ENCODE assay signal across 14 cellular contexts in genomic region chr16:81432899-81433560, GRCh38. TPM values are rescaled to one million over a fixed set of nuclear protein-coding genes. Genes with fewer than 3 reads are reported as not detected.
A peak's percentile ranks its signal among the peaks of the same experiment; 100 is the strongest.
DNase-seq lines count a peak whose midpoint lies in the region; ATAC-seq, FAIRE-seq and TF ChIP-seq lines count a peak whose summit lies in the region.
"Had no signal": no experiment of that assay in that cellular context is flagged by ENCODE, and none has a peak within 500 bp of the region (broad histone marks: within the 10 kb centered on the region; RNA-seq: fewer than 3 reads in every experiment).

No MANE protein-coding gene starts in this region.

- no peak for FAIRE-seq in kidney (lab: Jason Lieb, UNC)

- H3K4me3 ChIP-seq in BLaER1, result peak overlapping the region; percentile 22; the same call in 1 of the 2 replicates
- no peak overlapping the region for H3K4me3 ChIP-seq in GM23338
- H3K4me3 ChIP-seq in kidney (ENCODE audit: low read length in 2 of 2), result no peak overlapping the region

- H3K27me3 ChIP-seq in BLaER1, result no peaks in the 10 kb centered on the region
- H3K27me3 ChIP-seq in GM23338 (ENCODE audit: insufficient read depth), result no peaks in the 10 kb centered on the region

- H3K36me3 Mint-ChIP-seq in GM23338 (ENCODE audit: low read depth), result no peaks in the 10 kb centered on the region
- H3K36me3 Mint-ChIP-seq in activated T-cell treated with anti-CD3 and anti-CD28 coated beads, Interleukin-2, amount 50 U/mL, for 24 hours (ENCODE audit: low read depth), result no peaks in the 10 kb centered on the region
- H3K36me3 Mint-ChIP-seq: mesothelial cell of epicardium had no signal

- TF ChIP-seq CTCF in GM23338 (conservative IDR thresholded peaks at IDR 0.05; ENCODE audit: low read depth in 2 of 2) (no peak), kidney (IDR thresholded peaks at IDR 0.05; ENCODE audit: borderline replicate concordance, extremely low read depth, insufficient read depth) (no peak)

- peak; percentile 54 for DNase-seq in GM23338 (ENCODE audit: low spot score)
- peak; percentile 75 to 89 for DNase-seq in NCI-H526 (lab: John Stamatoyannopoulos, UW)
- peak; percentile 43 for DNase-seq in kidney
- no peak for DNase-seq in activated T-cell treated with anti-CD3 and anti-CD28 coated beads, Interleukin-2, amount 50 U/mL, for 24 hours
- no peak for DNase-seq in stimulated activated CD4-positive, alpha-beta T cell treated with anti-CD3 and anti-CD28 coated beads, Interleukin-12 subunit alpha, Interleukin-12 subunit beta, amount 100 ng/mL, for 4 hours
- DNase-seq in activated T-cell treated with anti-CD3 and anti-CD28 coated beads, Interleukin-2, amount 50 U/mL, for 48 hours, result no peak
- DNase-seq: AML-193; dermis blood vessel endothelial cell; NCI-H69; stimulated activated CD4-positive, alpha-beta T cell treated with anti-CD3 and anti-CD28 coated beads, Interleukin-1b, Interleukin-23, amount 100 ng/mL, for 48 hours had no signal

- intact Hi-C loops in kidney (cut with DNase I), result no loop called here

- H3K79me2 ChIP-seq in GM23338 (replicated peaks; ENCODE audit: insufficient read depth), result no peaks in the 10 kb centered on the region

- H3K9me3 ChIP-seq in BLaER1, result no peaks in the 10 kb centered on the region
- H3K9me3 ChIP-seq in kidney (ENCODE audit: control insufficient read depth in 1 of 2, low read length in 2 of 2), result no peaks in the 10 kb centered on the region

- H2AFZ ChIP-seq in GM23338, result peak overlapping the region; percentile 91

- peaks cover 10% of the 10 kb centered on the region for H3K27me3 Mint-ChIP-seq in GM23338 (ENCODE audit: insufficient read depth, low read depth, poor library complexity)
- peaks cover 4% of the 10 kb centered on the region for H3K27me3 Mint-ChIP-seq in activated T-cell treated with anti-CD3 and anti-CD28 coated beads, Interleukin-2, amount 50 U/mL, for 24 hours

- H4K20me1 ChIP-seq in BLaER1 (no peaks in the 10 kb centered on the region), GM23338 (replicated peaks; ENCODE audit: insufficient read depth) (no peaks in the 10 kb centered on the region)

- H3K4me2 ChIP-seq in BLaER1 (peak overlapping the region; percentile 82), GM23338 (no peak overlapping the region)

- no peak overlapping the region for H3K4me3 Mint-ChIP-seq in GM23338
- H3K4me3 Mint-ChIP-seq in activated T-cell treated with anti-CD3 and anti-CD28 coated beads, Interleukin-2, amount 50 U/mL, for 24 hours, result no peak overlapping the region
- H3K4me3 Mint-ChIP-seq: mesothelial cell of epicardium had no signal

- H3K4me1 Mint-ChIP-seq in GM23338, result peaks cover 21% of the 10 kb centered on the region
- peaks cover 6% of the 10 kb centered on the region for H3K4me1 Mint-ChIP-seq in activated T-cell treated with anti-CD3 and anti-CD28 coated beads, Interleukin-2, amount 50 U/mL, for 24 hours (ENCODE audit: low read depth)

- H3K9me3 Mint-ChIP-seq in GM23338, result no peaks in the 10 kb centered on the region
- no peaks in the 10 kb centered on the region for H3K9me3 Mint-ChIP-seq in activated T-cell treated with anti-CD3 and anti-CD28 coated beads, Interleukin-2, amount 50 U/mL, for 24 hours
- H3K9me3 Mint-ChIP-seq: mesothelial cell of epicardium had no signal

- H3K27ac Mint-ChIP-seq in GM23338, result peak overlapping the region; percentile 59; the same call in 1 of the 2 replicates
- no peak overlapping the region for H3K27ac Mint-ChIP-seq in activated T-cell treated with anti-CD3 and anti-CD28 coated beads, Interleukin-2, amount 50 U/mL, for 24 hours
- H3K27ac Mint-ChIP-seq: mesothelial cell of epicardium, progenitor cell of endocrine pancreas had no signal

- peak; percentile 73 for ATAC-seq in GM23338
- ATAC-seq in activated CD4-positive, CD25-positive, alpha-beta regulatory T cell treated with anti-CD3 and anti-CD28 coated beads, Interleukin-2, amount 50 U/mL, for 24 hours, result no peak

- H3K9ac ChIP-seq in BLaER1 (peak overlapping the region; percentile 78), kidney (ENCODE audit: low read length in 2 of 2) (no peak overlapping the region)

- H3K9me2 ChIP-seq in GM23338 (ENCODE audit: insufficient read depth), result no peaks in the 10 kb centered on the region

- H3K27ac ChIP-seq in BLaER1 (peak overlapping the region; percentile 93), GM23338 (ENCODE audit: low read depth) (peak overlapping the region; percentile 83), kidney (ENCODE audit: low read depth in 2 of 2, low read length in 2 of 2) (no peak overlapping the region)

- H3K36me3 ChIP-seq in BLaER1 (no peaks in the 10 kb centered on the region), GM23338 (ENCODE audit: insufficient read depth) (no peaks in the 10 kb centered on the region), kidney (ENCODE audit: control insufficient read depth in 1 of 2, insufficient read depth in 2 of 2, low read length in 2 of 2) (no peaks in the 10 kb centered on the region)

- H3K4me1 ChIP-seq in BLaER1 (peaks cover 58% of the 10 kb centered on the region), GM23338 (ENCODE audit: insufficient read depth) (peaks cover 5% of the 10 kb centered on the region), kidney (ENCODE audit: control insufficient read depth in 1 of 2, insufficient read depth in 1 of 2, low read depth in 1 of 2, low read length in 2 of 2) (peaks cover 3 to 6% of the 10 kb centered on the region in 2 donors)

- H3F3A ChIP-seq in GM23338 (replicated peaks; ENCODE audit: low read depth), result no peaks in the 10 kb centered on the region

TF ChIP-seq in GM23338, 12 proteins besides CTCF, POLR2A, EP300 and RAD21 (continues in another document):
- TF ChIP-seq, protein P1, sequence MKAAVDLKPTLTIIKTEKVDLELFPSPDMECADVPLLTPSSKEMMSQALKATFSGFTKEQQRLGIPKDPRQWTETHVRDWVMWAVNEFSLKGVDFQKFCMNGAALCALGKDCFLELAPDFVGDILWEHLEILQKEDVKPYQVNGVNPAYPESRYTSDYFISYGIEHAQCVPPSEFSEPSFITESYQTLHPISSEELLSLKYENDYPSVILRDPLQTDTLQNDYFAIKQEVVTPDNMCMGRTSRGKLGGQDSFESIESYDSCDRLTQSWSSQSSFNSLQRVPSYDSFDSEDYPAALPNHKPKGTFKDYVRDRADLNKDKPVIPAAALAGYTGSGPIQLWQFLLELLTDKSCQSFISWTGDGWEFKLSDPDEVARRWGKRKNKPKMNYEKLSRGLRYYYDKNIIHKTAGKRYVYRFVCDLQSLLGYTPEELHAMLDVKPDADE (IDR thresholded peaks at IDR 0.05), result no peak
- no peak for TF ChIP-seq NANOG (IDR thresholded peaks at IDR 0.05; ENCODE audit: borderline replicate concordance)
- TF ChIP-seq ZNF114 (CRISPR knock-in tag; IDR thresholded peaks at IDR 0.05), result no peak
- no peak for TF ChIP-seq ZNF331 (CRISPR knock-in tag; IDR thresholded peaks at IDR 0.05; ENCODE audit: low read depth)

RNA-seq across cellular contexts. Expression of gene CMIP, which starts 11.6 kb away (rescaled TPM):
- 49.8 and 62.3 TPM in 2 replicates for total RNA-seq in GM23338 (2014; rRNA removed; shearing (Covaris generic))
- 9.5 and 10.5 TPM in 2 replicates for polyA plus RNA-seq in GM23338 (2016; fragmentation: Nextera tagmentation; extraction: Ambion mirVana)
- total RNA-seq in kidney, result 65.7 TPM
- 16.6 TPM for polyA plus RNA-seq in kidney (ENCODE audit: insufficient read depth, low read depth, low replicate concordance)

Comparison
In these comparisons a context has a peak if more than half of its experiments do, and no peak if none do; other contexts are left out.
1. H3K27ac ChIP-seq: peak in BLaER1 (single experiment) and GM23338 (single experiment); none in kidney (0 of 2).
2. DNase-seq: peak in GM23338 (single experiment), NCI-H526 (2 of 2) and kidney (single experiment); none in activated T-cell treated with anti-CD3 and anti-CD28 coated beads, Interleukin-2, amount 50 U/mL, for 24 hours (single experiment), stimulated activated CD4-positive, alpha-beta T cell treated with anti-CD3 and anti-CD28 coated beads, Interleukin-12 subunit alpha, Interleukin-12 subunit beta, amount 100 ng/mL, for 4 hours (single experiment) and activated T-cell treated with anti-CD3 and anti-CD28 coated beads, Interleukin-2, amount 50 U/mL, for 48 hours (0 of 2).